ENCODE assay signal across 8 cellular contexts in genomic region chr9:90964101-90965020, GRCh38.
DNase-seq lines count a peak whose midpoint lies in the region; ATAC-seq and TF ChIP-seq lines count a peak whose summit lies in the region.

No MANE protein-coding gene starts in this region.

- peak; percentile 70 for DNase-seq in GM12865 (ENCODE audit: low read depth)
- peak; percentile 86 for DNase-seq in MV-4-11 (lab: John Stamatoyannopoulos, UW)
- no peak for DNase-seq in retinal pigment epithelial cell (ENCODE audit: low read depth)
- DNase-seq in prostate gland (ENCODE audit: low spot score), result no peak

- TF ChIP-seq CTCF in GM12865 (IDR thresholded peaks at IDR 0.05; ENCODE audit: insufficient read depth, low read depth, low read length, missing control alignments) (peak; percentile 27), retinal pigment epithelial cell (conservative IDR thresholded peaks at IDR 0.05; ENCODE audit: low read depth, low read length) (peak; percentile 7), prostate gland (IDR thresholded peaks at IDR 0.05) (no peak)

- H3K4me3 ChIP-seq in GM12865 (ENCODE audit: low read depth, low read length) (no peak overlapping the region), retinal pigment epithelial cell (ENCODE audit: low read length) (no peak overlapping the region), prostate gland (no peak overlapping the region)

- H3K27me3 ChIP-seq in prostate gland (replicated peaks; ENCODE audit: insufficient read depth), result no peaks in the 10 kb centered on the region

- intact Hi-C loops in prostate gland (cut with DNase I), result no loop called here

- no peak for TF ChIP-seq POLR2A in prostate gland (IDR thresholded peaks at IDR 0.05)

- no peaks in the 10 kb centered on the region for H3K36me3 ChIP-seq in prostate gland

- H3K4me1 ChIP-seq in prostate gland (replicated peaks), result no peaks in the 10 kb centered on the region

- ATAC-seq in esophagus mucosa (peak; percentile 25), GM21576 (IDR thresholded peaks at IDR 0.05; ENCODE audit: unreplicated experiment) (no peak), GM21528 (IDR thresholded peaks at IDR 0.05; ENCODE audit: low FRiP score, unreplicated experiment) (no peak), GM18858 (IDR thresholded peaks at IDR 0.05; ENCODE audit: unreplicated experiment) (no peak)

- 68% methylated on average over 26 of the region's 26 CpGs for WGBS in prostate gland

- H3K9me3 ChIP-seq in prostate gland, result no peaks in the 10 kb centered on the region

- peak overlapping the region in 1 of 2 donors; percentile 20 for H3K27ac ChIP-seq in prostate gland

Comparison
In these comparisons a context has a peak if more than half of its experiments do, and no peak if none do; other contexts are left out.
1. DNase-seq: peak in GM12865 (single experiment) and MV-4-11 (single experiment); none in retinal pigment epithelial cell (single experiment) and prostate gland (single experiment).
2. CTCF ChIP-seq: peak in GM12865 (single experiment) and retinal pigment epithelial cell (single experiment); none in prostate gland (0 of 4).